Comparison of ENCODE assay signal across 14 cellular contexts in genomic region chr3:197552198-197552597, GRCh38. TPM values are rescaled to one million over a fixed set of nuclear protein-coding genes. Genes with fewer than 3 reads are reported as not detected.
A peak's percentile ranks its signal among the peaks of the same experiment; 100 is the strongest.
DNase-seq lines count a peak whose midpoint lies in the region; ATAC-seq and TF ChIP-seq lines count a peak whose summit lies in the region.
"Had no signal": no experiment of that assay in that cellular context is flagged by ENCODE, and none has a peak within 500 bp of the region (broad histone marks: within the 10 kb centered on the region; RNA-seq: fewer than 3 reads in every experiment).

No MANE protein-coding gene starts in this region.

- TF ChIP-seq CTCF in natural killer cell (IDR thresholded peaks at IDR 0.05), result no peak

- ATAC-seq in natural killer cell, result no peak
- no peak for ATAC-seq in natural killer cell treated with Interleukin-12 subunit alpha and Interleukin-12 subunit beta and Interleukin-15 and Interleukin-18, amount 100 ng/mL, for 72 hours
- ATAC-seq in GM21576 (IDR thresholded peaks at IDR 0.05; ENCODE audit: unreplicated experiment), result no peak
- ATAC-seq in GM18867 (IDR thresholded peaks at IDR 0.05; ENCODE audit: unreplicated experiment), result no peak

- no peak overlapping the region for H3K27ac Mint-ChIP-seq in natural killer cell
- no peak overlapping the region for H3K27ac Mint-ChIP-seq in natural killer cell treated with Interleukin-12 subunit alpha and Interleukin-12 subunit beta and Interleukin-15 and Interleukin-18, amount 100 ng/mL, for 72 hours
- H3K27ac Mint-ChIP-seq: CD4-positive, CD25-positive, alpha-beta regulatory T cell; H9 had no signal

- H3K27me3 Mint-ChIP-seq in natural killer cell (ENCODE audit: low read depth in 2 of 2), result no peaks in the 10 kb centered on the region
- H3K27me3 Mint-ChIP-seq in natural killer cell treated with Interleukin-12 subunit alpha and Interleukin-12 subunit beta and Interleukin-15 and Interleukin-18, amount 100 ng/mL, for 72 hours, result peaks cover 3 to 4% of the 10 kb centered on the region in 2 donors

- H3K4me3 Mint-ChIP-seq in natural killer cell, result peak overlapping the region; percentile 18
- no peak overlapping the region for H3K4me3 Mint-ChIP-seq in natural killer cell treated with Interleukin-12 subunit alpha and Interleukin-12 subunit beta and Interleukin-15 and Interleukin-18, amount 100 ng/mL, for 72 hours
- H3K4me3 Mint-ChIP-seq: H9 had no signal

- intact Hi-C loops in natural killer cell (cut with micrococcal nuclease), result no loop called here

- no peaks in the 10 kb centered on the region for H3K9me3 Mint-ChIP-seq in natural killer cell
- no peaks in the 10 kb centered on the region for H3K9me3 Mint-ChIP-seq in natural killer cell treated with Interleukin-12 subunit alpha and Interleukin-12 subunit beta and Interleukin-15 and Interleukin-18, amount 100 ng/mL, for 72 hours

- peak; percentile 26 for DNase-seq in activated CD8-positive, alpha-beta memory T cell treated with anti-CD3 and anti-CD28 coated beads for 24 hours
- no peak for DNase-seq in activated CD8-positive, alpha-beta memory T cell treated with anti-CD3 and anti-CD28 coated beads, Interleukin-2, amount 50 U/mL, for 48 hours
- DNase-seq in natural killer cell (no peak), left kidney (ENCODE audit: low read depth, low spot score) (peak; percentile 34)
- DNase-seq in natural killer cell treated with Interleukin-12 subunit alpha and Interleukin-12 subunit beta and Interleukin-15 and Interleukin-18, amount 100 ng/mL, for 72 hours (ENCODE audit: low spot score), result no peak
- DNase-seq: ACHN; BE2C; C1 segment of cervical spinal cord; Caco-2; CD4-positive, CD25-positive, alpha-beta regulatory T cell; GOT3; H9 had no signal

- no peaks in the 10 kb centered on the region for H3K36me3 Mint-ChIP-seq in natural killer cell
- peaks cover 5% of the 10 kb centered on the region for H3K36me3 Mint-ChIP-seq in natural killer cell treated with Interleukin-12 subunit alpha and Interleukin-12 subunit beta and Interleukin-15 and Interleukin-18, amount 100 ng/mL, for 72 hours

- H3K4me1 Mint-ChIP-seq in natural killer cell, result peaks cover 9 to 20% of the 10 kb centered on the region in 2 donors
- H3K4me1 Mint-ChIP-seq in natural killer cell treated with Interleukin-12 subunit alpha and Interleukin-12 subunit beta and Interleukin-15 and Interleukin-18, amount 100 ng/mL, for 72 hours (ENCODE audit: low read depth in 2 of 2), result peaks cover 11 to 14% of the 10 kb centered on the region in 2 donors

RNA-seq across cellular contexts. Expression of gene BDH1, which starts 3.6 kb away (rescaled TPM):
- total RNA-seq in natural killer cell, result 10 to 100 TPM; 14.0 to 24.5 (median 17.4) TPM
- 100 to 1,000 TPM in 1 of 2 donors, 10 to 100 TPM in 1; 62.4 to 136 TPM for total RNA-seq in natural killer cell treated with Interleukin-12 subunit alpha and Interleukin-12 subunit beta and Interleukin-15 and Interleukin-18, amount 100 ng/mL, for 72 hours

Comparison
In these comparisons a context has a peak if more than half of its experiments do, and no peak if none do; other contexts are left out.
1. DNase-seq: peak in activated CD8-positive, alpha-beta memory T cell treated with anti-CD3 and anti-CD28 coated beads for 24 hours (single experiment) and left kidney (single experiment); none in activated CD8-positive, alpha-beta memory T cell treated with anti-CD3 and anti-CD28 coated beads, Interleukin-2, amount 50 U/mL, for 48 hours (single experiment), natural killer cell (single experiment) and natural killer cell treated with Interleukin-12 subunit alpha and Interleukin-12 subunit beta and Interleukin-15 and Interleukin-18, amount 100 ng/mL, for 72 hours (single experiment).